In genomic region chr2:233938676-233939370, GRCh38 we compare ENCODE assay signal across 15 cellular contexts. TPM values are rescaled to one million over a fixed set of nuclear protein-coding genes. Genes with fewer than 3 reads are reported as not detected.
DNase-seq lines count a peak whose midpoint lies in the region; FAIRE-seq and TF ChIP-seq lines count a peak whose summit lies in the region.
"Had no signal": no experiment of that assay in that cellular context is flagged by ENCODE, and none has a peak within 500 bp of the region (broad histone marks: within the 10 kb centered on the region; RNA-seq: fewer than 3 reads in every experiment).

No MANE protein-coding gene starts in this region.

- H3K4me1 ChIP-seq in parathyroid adenoma (no peaks in the 10 kb centered on the region), tibial nerve (no peaks in the 10 kb centered on the region)
- H3K4me1 ChIP-seq: uterus had no signal

- no peak for TF ChIP-seq CTCF in D721Med (IDR thresholded peaks at IDR 0.05; ENCODE audit: insufficient read depth, missing control alignments)
- TF ChIP-seq CTCF in VCaP (conservative IDR thresholded peaks at IDR 0.05), result no peak
- no peak for TF ChIP-seq CTCF in fibroblast of the aortic adventitia (IDR thresholded peaks at IDR 0.05; ENCODE audit: insufficient read depth, low read length)
- no peak for TF ChIP-seq CTCF in parathyroid adenoma (IDR thresholded peaks at IDR 0.05)
- TF ChIP-seq CTCF in tibial nerve (IDR thresholded peaks at IDR 0.05), result no peak

- no peaks in the 10 kb centered on the region for H3K27me3 ChIP-seq in parathyroid adenoma (ENCODE audit: control insufficient read depth, insufficient read depth, low read length)
- peaks cover 0 to 21% of the 10 kb centered on the region in 2 donors for H3K27me3 ChIP-seq in tibial nerve
- H3K27me3 ChIP-seq: uterus had no signal

- H3K9ac ChIP-seq in parathyroid adenoma, result no peak overlapping the region

- WGBS in tibial nerve, 2 donors, result 15 to 32% methylated on average over 36 of the region's 36 CpGs

- H3K9me3 ChIP-seq in parathyroid adenoma (ENCODE audit: control insufficient read depth, low read length) (no peaks in the 10 kb centered on the region), tibial nerve (peaks cover 0 to 5% (median 0%) of the 10 kb centered on the region in 4 donors)
- H3K9me3 ChIP-seq: uterus had no signal

- DNase-seq in D721Med (ENCODE audit: insufficient read length, low spot score), result peak; percentile 32
- no peak for DNase-seq in fibroblast of the aortic adventitia (ENCODE audit: low read depth)
- no peak for DNase-seq in dedifferentiated amniotic fluid mesenchymal stem cell (ENCODE audit: extremely low spot score)
- no peak for DNase-seq in cortex of kidney (lab: John Stamatoyannopoulos, UW)
- no peak for DNase-seq in tibial nerve (ENCODE audit: low spot score in 2 of 2)
- DNase-seq: activated CD4-positive, CD25-positive, alpha-beta regulatory T cell treated with anti-CD3 and anti-CD28 coated beads, Interleukin-2, amount 50 U/mL, for 72 hours; amygdala; NCI-H510A; SHP77 treated with DMSO at 0.1 percent for 48 hours; uterus had no signal

- no peak overlapping the region for H2AFZ ChIP-seq in parathyroid adenoma

- peak overlapping the region; percentile 17 for H3K4me3 ChIP-seq in fibroblast of the aortic adventitia (ENCODE audit: low read depth, low read length)
- H3K4me3 ChIP-seq in parathyroid adenoma (ENCODE audit: low read depth, low read length), result no peak overlapping the region
- no peak overlapping the region for H3K4me3 ChIP-seq in tibial nerve
- H3K4me3 ChIP-seq: GM12878, uterus had no signal

- TF ChIP-seq EP300 in tibial nerve (IDR thresholded peaks at IDR 0.05), result no peak

- H3K79me2 ChIP-seq in parathyroid adenoma, result no peaks in the 10 kb centered on the region

- peak overlapping the region; percentile 86 for H3K27ac ChIP-seq in VCaP
- H3K27ac ChIP-seq in parathyroid adenoma, result no peak overlapping the region
- no peak overlapping the region for H3K27ac ChIP-seq in tibial nerve
- H3K27ac ChIP-seq: epithelial cell of prostate, uterus had no signal

- no peaks in the 10 kb centered on the region for H3K36me3 ChIP-seq in parathyroid adenoma (ENCODE audit: control insufficient read depth, insufficient read depth, low read length)
- no peaks in the 10 kb centered on the region for H3K36me3 ChIP-seq in tibial nerve
- H3K36me3 ChIP-seq: uterus had no signal

- no peak for TF ChIP-seq POLR2A in tibial nerve (IDR thresholded peaks at IDR 0.05)

- FAIRE-seq in D721Med (lab: Jason Lieb, UNC), result no peak
- FAIRE-seq: GM12878 had no signal

- H3K4me2 ChIP-seq in parathyroid adenoma (ENCODE audit: low read length), result peak overlapping the region; percentile 36

RNA-seq across cellular contexts. Expression of gene TRPM8, which starts 21.6 kb away (rescaled TPM):
- total RNA-seq in fibroblast of the aortic adventitia (ENCODE audit: low replicate concordance) (0.63 TPM in 1 of 2 replicates, not detected in the other), tibial nerve (not detected)
- total RNA-seq: GM12878, omental fat pad had no signal
